ENCODE assay signal across 8 cellular contexts in the genomic region with DNA sequence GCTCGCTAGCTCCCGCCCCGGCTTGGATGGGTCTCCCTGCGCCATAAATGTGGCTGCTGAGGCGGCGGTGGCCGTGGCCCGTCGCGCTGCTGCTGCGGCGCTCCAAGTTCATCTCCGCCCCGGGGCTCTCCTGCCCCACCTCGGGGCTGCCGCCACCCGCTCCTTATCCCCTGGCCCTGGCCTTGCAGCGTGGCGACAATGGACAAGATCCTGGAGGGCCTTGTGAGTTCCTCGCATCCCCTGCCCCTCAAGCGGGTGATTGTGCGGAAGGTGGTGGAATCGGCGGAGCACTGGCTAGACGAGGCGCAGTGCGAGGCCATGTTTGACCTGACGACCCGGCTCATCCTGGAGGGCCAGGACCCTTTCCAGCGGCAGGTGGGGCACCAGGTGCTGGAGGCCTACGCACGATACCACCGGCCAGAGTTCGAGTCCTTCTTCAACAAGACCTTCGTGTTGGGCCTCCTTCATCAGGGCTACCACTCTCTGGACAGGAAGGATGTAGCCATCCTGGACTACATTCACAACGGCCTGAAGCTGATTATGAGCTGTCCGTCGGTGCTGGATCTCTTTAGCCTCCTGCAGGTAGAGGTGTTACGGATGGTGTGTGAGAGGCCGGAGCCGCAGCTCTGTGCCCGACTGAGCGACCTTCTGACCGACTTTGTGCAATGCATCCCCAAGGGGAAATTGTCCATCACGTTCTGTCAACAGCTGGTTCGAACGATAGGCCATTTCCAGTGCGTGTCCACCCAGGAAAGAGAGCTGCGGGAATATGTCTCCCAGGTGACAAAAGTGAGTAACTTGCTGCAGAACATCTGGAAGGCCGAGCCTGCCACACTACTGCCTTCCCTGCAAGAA. TPM values are rescaled to one million over a fixed set of nuclear protein-coding genes. Genes with fewer than 3 reads are reported as not detected.
DNase-seq lines count a peak whose midpoint lies in the region; ATAC-seq and TF ChIP-seq lines count a peak whose summit lies in the region.

No MANE protein-coding gene starts in this region.

- H3K36me3 Mint-ChIP-seq in activated naive CD4-positive, alpha-beta T cell treated with anti-CD3 and anti-CD28 coated beads, Interleukin-2, amount 50 U/mL, for 24 hours: peaks cover 16% of the 10 kb centered on the region

- peak overlapping the region; percentile 97 for H3K27ac Mint-ChIP-seq in activated naive CD4-positive, alpha-beta T cell treated with anti-CD3 and anti-CD28 coated beads, Interleukin-2, amount 50 U/mL, for 24 hours

- H3K4me1 ChIP-seq in HUES64 (ENCODE audit: insufficient read depth, low read length) (peaks cover 14% of the 10 kb centered on the region; the same call in 1 of the 2 replicates), left ventricle myocardium inferior (peaks cover 77% of the 10 kb centered on the region)

- H3K9me3 Mint-ChIP-seq in activated naive CD4-positive, alpha-beta T cell treated with anti-CD3 and anti-CD28 coated beads, Interleukin-2, amount 50 U/mL, for 24 hours: no peaks in the 10 kb centered on the region

- no peaks in the 10 kb centered on the region for H3K9me3 ChIP-seq in HUES64 (ENCODE audit: insufficient read depth, low read depth, low read length)
- no peaks in the 10 kb centered on the region for H3K9me3 ChIP-seq in left ventricle myocardium inferior (replicated peaks)

- no peak for TF ChIP-seq CTCF in left ventricle myocardium inferior (IDR thresholded peaks at IDR 0.05; ENCODE audit: borderline replicate concordance)

- peak overlapping the region; percentile 80 for H3K27ac ChIP-seq in HUES64 (ENCODE audit: low read depth, low read length)
- peak overlapping the region; percentile 93 for H3K27ac ChIP-seq in left ventricle myocardium inferior (replicated peaks)

- peak overlapping the region; percentile 95 for H3K4me3 ChIP-seq in HUES64 (ENCODE audit: low read length)
- H3K4me3 ChIP-seq in left ventricle myocardium inferior: peak overlapping the region; percentile 90

- H3K4me1 Mint-ChIP-seq in activated naive CD4-positive, alpha-beta T cell treated with anti-CD3 and anti-CD28 coated beads, Interleukin-2, amount 50 U/mL, for 24 hours: peaks cover 76% of the 10 kb centered on the region

- peak overlapping the region; percentile 96 for H3K4me3 Mint-ChIP-seq in activated naive CD4-positive, alpha-beta T cell treated with anti-CD3 and anti-CD28 coated beads, Interleukin-2, amount 50 U/mL, for 24 hours

- no peaks in the 10 kb centered on the region for H3K27me3 Mint-ChIP-seq in activated naive CD4-positive, alpha-beta T cell treated with anti-CD3 and anti-CD28 coated beads, Interleukin-2, amount 50 U/mL, for 24 hours

- intact Hi-C loops in left ventricle myocardium inferior (cut with micrococcal nuclease): no loop called here

- ATAC-seq in GM21619 (IDR thresholded peaks at IDR 0.05; ENCODE audit: unreplicated experiment): peak; percentile 22

- 1% methylated on average over 50 of the region's 50 CpGs for WGBS in HUES64

- peak overlapping the region; percentile 81 for H3K9ac ChIP-seq in HUES64 (ENCODE audit: low read depth, low read length)

- peaks cover 31% of the 10 kb centered on the region for H3K36me3 ChIP-seq in HUES64 (ENCODE audit: insufficient read depth, low read length)
- H3K36me3 ChIP-seq in left ventricle myocardium inferior: peaks cover 23% of the 10 kb centered on the region

- H3K27me3 ChIP-seq in HUES64 (ENCODE audit: insufficient read depth, low read length): no peaks in the 10 kb centered on the region
- no peaks in the 10 kb centered on the region for H3K27me3 ChIP-seq in left ventricle myocardium inferior (ENCODE audit: low read depth)

- peak; percentile 50 for DNase-seq in DMS153 (lab: John Stamatoyannopoulos, UW)
- no peak for DNase-seq in DMS153 treated with DMSO at 0.1 percent for 48 hours (lab: John Stamatoyannopoulos, UW; ENCODE audit: unreplicated experiment)
- peak; percentile 22 for DNase-seq in left ventricle myocardium inferior
- DNase-seq in pulmonary artery endothelial cell (ENCODE audit: low read depth, low spot score): peak; percentile 2
- no peak for DNase-seq in SHP77 (lab: John Stamatoyannopoulos, UW)

RNA-seq across cellular contexts. Expression of gene USP38, which starts 0.8 kb away (rescaled TPM):
- polyA plus RNA-seq in HUES64 (2013, experiment 1 of 2): 7.7 TPM
- polyA plus RNA-seq in HUES64 (2013, experiment 2 of 2): 8.4 TPM
- 19.8 TPM for total RNA-seq in left ventricle myocardium inferior
- total RNA-seq in pulmonary artery endothelial cell: 19.1 and 28.9 TPM in 2 replicates

Comparison
In these comparisons a context has a peak if more than half of its experiments do, and no peak if none do; other contexts are left out.
1. DNase-seq: peak in DMS153 (single experiment), left ventricle myocardium inferior (single experiment) and pulmonary artery endothelial cell (single experiment); none in DMS153 treated with DMSO at 0.1 percent for 48 hours (single experiment) and SHP77 (0 of 2).